1 cellular context compared by ENCODE assay signal in the genomic region with DNA sequence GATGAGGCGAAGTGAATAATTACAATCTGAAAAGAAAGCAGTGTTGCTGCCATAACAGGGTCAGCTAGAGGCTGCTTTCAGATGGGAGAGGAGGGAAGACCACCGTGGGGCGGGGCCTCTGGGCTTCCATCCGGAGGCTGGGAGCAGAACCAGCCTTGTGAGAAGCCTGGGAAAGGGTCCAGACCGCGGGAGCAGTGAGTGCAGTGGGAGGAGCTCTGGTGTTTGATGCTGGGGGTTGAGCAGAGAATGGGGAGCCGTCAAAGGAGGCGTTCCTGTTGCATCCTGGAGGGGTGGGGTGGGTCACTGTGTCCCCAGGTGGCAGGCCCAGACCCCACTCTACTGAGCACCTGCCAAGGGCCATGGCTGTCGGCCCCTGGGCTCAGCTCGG.
TF ChIP-seq lines count a peak whose summit lies in the region.

No MANE protein-coding gene starts in this region.

TF ChIP-seq in WTC11, 78 proteins besides CTCF, POLR2A, EP300 and RAD21 (continued from another document):
- TF ChIP-seq, protein P1, sequence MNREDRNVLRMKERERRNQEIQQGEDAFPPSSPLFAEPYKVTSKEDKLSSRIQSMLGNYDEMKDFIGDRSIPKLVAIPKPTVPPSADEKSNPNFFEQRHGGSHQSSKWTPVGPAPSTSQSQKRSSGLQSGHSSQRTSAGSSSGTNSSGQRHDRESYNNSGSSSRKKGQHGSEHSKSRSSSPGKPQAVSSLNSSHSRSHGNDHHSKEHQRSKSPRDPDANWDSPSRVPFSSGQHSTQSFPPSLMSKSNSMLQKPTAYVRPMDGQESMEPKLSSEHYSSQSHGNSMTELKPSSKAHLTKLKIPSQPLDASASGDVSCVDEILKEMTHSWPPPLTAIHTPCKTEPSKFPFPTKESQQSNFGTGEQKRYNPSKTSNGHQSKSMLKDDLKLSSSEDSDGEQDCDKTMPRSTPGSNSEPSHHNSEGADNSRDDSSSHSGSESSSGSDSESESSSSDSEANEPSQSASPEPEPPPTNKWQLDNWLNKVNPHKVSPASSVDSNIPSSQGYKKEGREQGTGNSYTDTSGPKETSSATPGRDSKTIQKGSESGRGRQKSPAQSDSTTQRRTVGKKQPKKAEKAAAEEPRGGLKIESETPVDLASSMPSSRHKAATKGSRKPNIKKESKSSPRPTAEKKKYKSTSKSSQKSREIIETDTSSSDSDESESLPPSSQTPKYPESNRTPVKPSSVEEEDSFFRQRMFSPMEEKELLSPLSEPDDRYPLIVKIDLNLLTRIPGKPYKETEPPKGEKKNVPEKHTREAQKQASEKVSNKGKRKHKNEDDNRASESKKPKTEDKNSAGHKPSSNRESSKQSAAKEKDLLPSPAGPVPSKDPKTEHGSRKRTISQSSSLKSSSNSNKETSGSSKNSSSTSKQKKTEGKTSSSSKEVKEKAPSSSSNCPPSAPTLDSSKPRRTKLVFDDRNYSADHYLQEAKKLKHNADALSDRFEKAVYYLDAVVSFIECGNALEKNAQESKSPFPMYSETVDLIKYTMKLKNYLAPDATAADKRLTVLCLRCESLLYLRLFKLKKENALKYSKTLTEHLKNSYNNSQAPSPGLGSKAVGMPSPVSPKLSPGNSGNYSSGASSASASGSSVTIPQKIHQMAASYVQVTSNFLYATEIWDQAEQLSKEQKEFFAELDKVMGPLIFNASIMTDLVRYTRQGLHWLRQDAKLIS (CRISPR knock-in tag; IDR thresholded peaks at IDR 0.05; ENCODE audit: borderline replicate concordance), result no peak
- TF ChIP-seq PRRX2 (CRISPR knock-in tag; IDR thresholded peaks at IDR 0.05) (no peak), ELF4 (CRISPR knock-in tag; IDR thresholded peaks at IDR 0.05; ENCODE audit: low read depth) (no peak), MYBL2 (CRISPR knock-in tag; IDR thresholded peaks at IDR 0.05) (no peak), TP53 (CRISPR knock-in tag; IDR thresholded peaks at IDR 0.05) (no peak), OVOL2 (CRISPR knock-in tag; IDR thresholded peaks at IDR 0.05; ENCODE audit: borderline replicate concordance) (no peak), ESRRA (CRISPR knock-in tag; IDR thresholded peaks at IDR 0.05; ENCODE audit: borderline replicate concordance) (no peak)
